27 cellular contexts compared by ENCODE assay signal in the genomic region with DNA sequence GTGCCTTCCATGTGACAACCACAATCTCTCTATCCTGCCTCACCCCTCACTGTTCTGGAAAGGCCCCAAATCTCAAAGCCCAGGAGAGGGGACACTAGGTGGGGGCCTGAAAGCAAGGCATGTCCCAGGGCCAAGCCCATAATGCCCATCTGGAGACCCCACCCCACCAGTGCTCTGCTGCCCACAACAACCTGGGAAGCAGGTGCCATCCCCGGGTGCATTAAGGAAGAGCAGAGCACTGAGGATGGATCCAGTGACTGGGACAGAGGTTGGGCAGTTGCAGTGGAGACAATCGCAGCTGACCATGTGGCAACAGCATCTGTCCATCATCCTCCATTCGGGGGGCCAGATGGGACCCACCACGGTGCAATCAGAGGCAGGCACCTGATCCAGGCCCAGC.
"Had no signal": no experiment of that assay in that cellular context is flagged by ENCODE, and none has a peak within 500 bp of the region (broad histone marks: within the 10 kb centered on the region; RNA-seq: fewer than 3 reads in every experiment).

No MANE protein-coding gene starts in this region.

- H3K4me1 Mint-ChIP-seq: memory B cell; naive B cell; stimulated activated naive CD8-positive, alpha-beta T cell treated with anti-CD3 and anti-CD28 coated beads, Interleukin-15, amount 100 ng/mL, for 72 hours had no signal

- H3K9me3 Mint-ChIP-seq: dendritic cell treated with granulocyte-macrophage colony-stimulating factor and Interleukin-4, amounts not matched to agents 40 ng/mL and 50 ng/mL, for 4 days; natural killer cell treated with Interleukin-12 subunit alpha and Interleukin-12 subunit beta and Interleukin-15 and Interleukin-18, amount 100 ng/mL, for 72 hours; neural crest cell; stimulated activated naive CD8-positive, alpha-beta T cell treated with anti-CD3 and anti-CD28 coated beads, Interleukin-15, amount 100 ng/mL, for 72 hours had no signal

- H3K27ac Mint-ChIP-seq: dendritic cell treated with granulocyte-macrophage colony-stimulating factor and Interleukin-4, amounts not matched to agents 40 ng/mL and 50 ng/mL, for 4 days; memory B cell; mesothelial cell of epicardium; natural killer cell treated with Interleukin-12 subunit alpha and Interleukin-12 subunit beta and Interleukin-15 and Interleukin-18, amount 100 ng/mL, for 72 hours; stimulated activated naive CD8-positive, alpha-beta T cell treated with anti-CD3 and anti-CD28 coated beads, Interleukin-15, amount 100 ng/mL, for 72 hours had no signal

- H3K4me3 Mint-ChIP-seq: dendritic cell treated with granulocyte-macrophage colony-stimulating factor and Interleukin-4, amounts not matched to agents 40 ng/mL and 50 ng/mL, for 4 days; memory B cell; mesothelial cell of epicardium; naive B cell; natural killer cell treated with Interleukin-12 subunit alpha and Interleukin-12 subunit beta and Interleukin-15 and Interleukin-18, amount 100 ng/mL, for 72 hours; neural crest cell; stimulated activated naive CD8-positive, alpha-beta T cell treated with anti-CD3 and anti-CD28 coated beads, Interleukin-15, amount 100 ng/mL, for 72 hours had no signal

- H3K36me3 ChIP-seq: colonic mucosa, esophagus muscularis mucosa, gastroesophageal sphincter, heart left ventricle, prostate gland, sigmoid colon, suprapubic skin, transverse colon, vagina had no signal

- H3K27ac ChIP-seq: colonic mucosa, esophagus muscularis mucosa, foreskin keratinocyte, gastroesophageal sphincter, heart left ventricle, hepatocyte, parathyroid adenoma, prostate gland, sigmoid colon, suprapubic skin, transverse colon, vagina had no signal

- H3K9me3 ChIP-seq: colonic mucosa, esophagus muscularis mucosa, gastroesophageal sphincter, heart left ventricle, mucosa of descending colon, prostate gland, sigmoid colon, suprapubic skin, transverse colon, vagina had no signal

- H3K4me1 ChIP-seq: colonic mucosa, esophagus muscularis mucosa, foreskin keratinocyte, gastroesophageal sphincter, heart left ventricle, parathyroid adenoma, prostate gland, sigmoid colon, suprapubic skin, transverse colon, vagina had no signal

- DNase-seq: colonic mucosa; effector CD8-positive, alpha-beta T cell; foreskin keratinocyte; heart left ventricle; naive B cell; right cardiac atrium; sigmoid colon; stimulated activated CD4-positive, alpha-beta T cell treated with anti-CD3 and anti-CD28 coated beads, Interleukin-1b, Interleukin-23, amount 100 ng/mL, for 48 hours; stimulated activated CD4-positive, alpha-beta T cell treated with anti-CD3 and anti-CD28 coated beads, Interleukin-4, amount 100 ng/mL, for 1 hour; stimulated activated CD8-positive, alpha-beta memory T cell treated with anti-CD3 and anti-CD28 coated beads, Interleukin-4, amount 100 ng/mL, for 48 hours; stimulated activated naive CD4-positive, alpha-beta T cell; stimulated activated naive CD8-positive, alpha-beta T cell treated with anti-CD3 and anti-CD28 coated beads, Interleukin-15, amount 100 ng/mL, for 72 hours; transverse colon had no signal

- H3K27me3 ChIP-seq: colonic mucosa, hepatocyte, vagina had no signal

- H3K36me3 Mint-ChIP-seq: memory B cell; mesothelial cell of epicardium; naive B cell; natural killer cell treated with Interleukin-12 subunit alpha and Interleukin-12 subunit beta and Interleukin-15 and Interleukin-18, amount 100 ng/mL, for 72 hours had no signal

- H3K4me3 ChIP-seq: colonic mucosa, esophagus muscularis mucosa, gastroesophageal sphincter, heart left ventricle, hepatocyte, lung, mucosa of descending colon, prostate gland, sigmoid colon, suprapubic skin, transverse colon, vagina had no signal
